Comparison of ENCODE assay signal across 3 cellular contexts in the genomic region with DNA sequence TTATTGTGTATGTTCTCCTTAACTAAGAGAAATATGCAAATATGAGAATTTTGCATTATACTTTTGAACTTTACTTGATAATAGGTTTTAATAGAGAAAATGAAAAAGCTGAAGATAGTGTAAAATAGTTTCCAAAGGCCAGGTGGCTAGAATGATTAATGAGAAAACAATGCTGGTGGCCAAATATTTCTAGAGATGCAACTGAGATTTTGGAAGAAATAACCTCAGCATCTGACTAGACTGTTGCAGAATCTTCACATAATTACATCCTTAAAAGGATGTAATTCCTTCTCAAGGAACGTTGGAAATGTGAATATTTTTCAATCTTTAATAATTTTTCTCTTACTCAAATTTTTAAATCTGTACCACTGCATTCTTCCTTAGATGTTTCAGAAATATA.
"Had no signal": no experiment of that assay in that cellular context is flagged by ENCODE, and none has a peak within 500 bp of the region (broad histone marks: within the 10 kb centered on the region; RNA-seq: fewer than 3 reads in every experiment).

No MANE protein-coding gene starts in this region.

- H3K4me3 ChIP-seq: GM12878 had no signal

- ATAC-seq: GM12878 had no signal

- DNase-seq: GDM1, GF-D8 had no signal
